Comparison of ENCODE assay signal across 18 cellular contexts in the genomic region with DNA sequence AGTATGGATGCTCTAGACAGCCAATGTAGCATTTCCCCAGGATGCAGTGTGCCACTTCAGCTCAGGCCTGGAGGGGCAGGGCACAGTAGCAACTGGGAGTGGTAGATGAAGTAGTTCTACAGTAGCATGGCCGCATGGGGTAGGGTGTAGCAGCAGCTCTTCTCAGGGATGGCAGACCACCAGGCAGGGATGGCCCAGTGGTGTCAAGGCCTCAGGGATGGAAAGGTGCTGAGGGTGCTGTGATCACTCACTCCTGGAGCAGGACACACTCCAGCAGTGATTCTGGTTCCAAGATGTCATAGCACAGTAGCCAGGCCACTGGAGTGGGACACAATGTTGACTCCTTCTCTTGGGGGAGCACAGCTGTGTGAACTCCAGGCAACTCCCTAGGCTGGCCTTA.
"Had no signal": no experiment of that assay in that cellular context is flagged by ENCODE, and none has a peak within 500 bp of the region (broad histone marks: within the 10 kb centered on the region; RNA-seq: fewer than 3 reads in every experiment).

No MANE protein-coding gene starts in this region.

- H3K4me1 ChIP-seq: suprapubic skin, tibial artery had no signal

- H3K9me3 ChIP-seq: ovary had no signal

- H3K4me2 ChIP-seq: hepatocyte, smooth muscle cell had no signal

- H3K27ac ChIP-seq: coronary artery, hepatocyte, ovary, suprapubic skin, tibial artery had no signal

- DNase-seq: effector CD4-positive, alpha-beta T cell; endodermal cell; erythroblast; foreskin melanocyte; head of caudate nucleus; kidney glomerular epithelial cell; mammary epithelial cell; mucosa of descending colon; naive thymus-derived CD8-positive, alpha-beta T cell; ovary; right cardiac atrium; stimulated activated CD4-positive, alpha-beta T cell treated with anti-CD3 and anti-CD28 coated beads, Interleukin-2, amount 100 ng/mL, for 48 hours; stimulated activated naive CD8-positive, alpha-beta T cell treated with anti-CD3 and anti-CD28 coated beads, Interleukin-15, Interleukin-2, amounts not matched to agents 100 U/mL and 50 U/mL, for 24 hours; tibial artery had no signal

- H3K79me2 ChIP-seq: hepatocyte had no signal

- H2AFZ ChIP-seq: hepatocyte had no signal

- H3K36me3 ChIP-seq: ovary, suprapubic skin, tibial artery had no signal

- H3K27me3 ChIP-seq: hepatocyte, ovary, suprapubic skin, tibial artery had no signal

- H3K4me3 ChIP-seq: coronary artery, hepatocyte, mucosa of descending colon, ovary, smooth muscle cell, suprapubic skin, tibial artery had no signal
